ENCODE assay signal across 14 cellular contexts in the genomic region with DNA sequence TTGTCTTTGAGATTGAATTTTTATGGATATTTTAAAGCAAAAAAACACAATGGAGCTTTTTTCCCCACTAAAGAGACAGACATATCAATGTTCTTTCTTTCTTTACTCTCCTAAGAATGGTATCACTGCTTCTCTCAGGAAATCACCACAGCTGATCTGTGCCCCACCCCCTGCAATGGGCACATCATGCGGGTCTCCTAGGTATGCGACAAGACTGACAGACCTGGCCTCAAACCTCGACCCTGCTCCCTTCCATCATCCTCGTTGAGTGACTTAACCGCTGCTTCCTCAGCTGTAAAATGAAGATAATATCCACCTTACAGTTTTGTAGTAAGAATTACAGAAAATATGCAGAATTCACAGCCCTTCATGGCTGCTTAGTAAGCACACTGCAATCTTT. TPM values are rescaled to one million over a fixed set of nuclear protein-coding genes. Genes with fewer than 3 reads are reported as not detected.
DNase-seq lines count a peak whose midpoint lies in the region; ATAC-seq, FAIRE-seq and TF ChIP-seq lines count a peak whose summit lies in the region.
"Had no signal": no experiment of that assay in that cellular context is flagged by ENCODE, and none has a peak within 500 bp of the region (broad histone marks: within the 10 kb centered on the region; RNA-seq: fewer than 3 reads in every experiment).

No MANE protein-coding gene starts in this region.

- RAD21 ChIA-PET in GM12878 (lab: Charles Lee; ENCODE audit: unreplicated experiment) = interaction anchor here (0.7 kb wide), 1 partner anchor 38 kb away, joined by 3 read pairs; no protein-coding TSS in a partner anchor

- no peak for TF ChIP-seq EP300 in GM12878 (IDR thresholded peaks at IDR 0.05; ENCODE audit: borderline replicate concordance in 1 of 2, control insufficient read depth in 1 of 2, low read depth in 2 of 2, low read length in 2 of 2)

- TF ChIP-seq RAD21 in GM12878 (IDR thresholded peaks at IDR 0.05; ENCODE audit: insufficient read depth, low read depth, low read length) = no peak

- DNase-seq in activated CD4-positive, alpha-beta T cell treated with anti-CD3 and anti-CD28 coated beads for 36 hours = no peak
- DNase-seq in activated CD4-positive, alpha-beta T cell treated with anti-CD3 and anti-CD28 coated beads, Interleukin-2, amount 50 U/mL, for 48 hours = no peak
- DNase-seq in GM12878 (ENCODE audit: low read depth, low spot score) (no peak), kidney glomerular epithelial cell (lab: John Stamatoyannopoulos, UW) (no peak), glomerular visceral epithelial cell (ENCODE audit: extremely low spot score) (no peak), head of caudate nucleus (no peak)
- DNase-seq: Calu3, HFFc6, NCI-H2029 treated with DMSO at 0.1 percent for 48 hours had no signal

- ATAC-seq in activated CD4-positive, alpha-beta T cell treated with anti-CD3 and anti-CD28 coated beads for 36 hours = no peak
- peak; percentile 3 for ATAC-seq in GM19397 (IDR thresholded peaks at IDR 0.05; ENCODE audit: unreplicated experiment)
- ATAC-seq in HG03196 (IDR thresholded peaks at IDR 0.05; ENCODE audit: unreplicated experiment) = peak; percentile 7
- peak; percentile 13 for ATAC-seq in GM12878
- ATAC-seq: activated CD4-positive, CD25-positive, alpha-beta regulatory T cell treated with anti-CD3 and anti-CD28 coated beads, Interleukin-2, amount 50 U/mL, for 24 hours had no signal

- intact Hi-C loops in activated CD4-positive, alpha-beta T cell treated with anti-CD3 and anti-CD28 coated beads for 36 hours (cut with DNase I, micrococcal nuclease) = no loop called here
- intact Hi-C loops in GM12878 (cut with micrococcal nuclease; ENCODE audit: unreplicated experiment) (loop anchor here (5.0 kb wide), 1 partner anchor 78 kb away; no protein-coding TSS in a partner anchor), head of caudate nucleus (cut with DNase I) (no loop called here)

- peaks cover 91% of the 10 kb centered on the region for H3K4me1 Mint-ChIP-seq in activated CD4-positive, alpha-beta T cell treated with anti-CD3 and anti-CD28 coated beads for 36 hours

- H3K36me3 Mint-ChIP-seq in activated CD4-positive, alpha-beta T cell treated with anti-CD3 and anti-CD28 coated beads for 36 hours (ENCODE audit: low read depth) = peaks cover 66% of the 10 kb centered on the region

- no peaks in the 10 kb centered on the region for H3K27me3 Mint-ChIP-seq in activated CD4-positive, alpha-beta T cell treated with anti-CD3 and anti-CD28 coated beads for 36 hours

- no TSS peak for BruUV-seq in GM12878 (replicated peaks; lab: Mats Ljungman, UMichigan)

- no peak overlapping the region for H3K9ac ChIP-seq in GM12878 (ENCODE audit: control insufficient read depth, insufficient read depth, low read length)

- CTCF ChIA-PET in activated CD4-positive, alpha-beta T cell treated with anti-CD3 and anti-CD28 coated beads for 36 hours (lab: Charles Lee) = interaction anchor here (0.9 to 3.8 kb wide), 6 partner anchors 8 to 79 kb away, joined by 3 to 17 read pairs (median 6); no protein-coding TSS in a partner anchor
- CTCF ChIA-PET in GM12878 (lab: Yijun Ruan, JAX) = interaction anchor here (0.6 to 1.5 kb wide), 2 partner anchors 10 to 71 kb away, joined by 3 to 6 read pairs; no protein-coding TSS in a partner anchor

- peak overlapping the region; percentile 41; the same call in 1 of the 2 replicates for H3K4me2 ChIP-seq in GM12878 (ENCODE audit: control insufficient read depth, insufficient read depth)

- H3K27me3 ChIP-seq in GM12878 (replicated peaks in 1 of 2; ENCODE audit: control insufficient read depth in 2 of 2, insufficient read depth in 2 of 2, low read length in 1 of 2) = no peaks in the 10 kb centered on the region

- SMC1A ChIA-PET in GM12878 (lab: Charles Lee; ENCODE audit: uncharacterized antibody, unreplicated experiment) = interaction anchor here (0.8 to 1.2 kb wide), 3 partner anchors 8 to 57 kb away, joined by 3 to 4 read pairs (median 4); no protein-coding TSS in a partner anchor

- H3K9me3 ChIP-seq in GM12878 (replicated peaks; ENCODE audit: control insufficient read depth, insufficient read depth, low read length) = no peaks in the 10 kb centered on the region

- no peaks in the 10 kb centered on the region for H3K9me3 Mint-ChIP-seq in activated CD4-positive, alpha-beta T cell treated with anti-CD3 and anti-CD28 coated beads for 36 hours (ENCODE audit: low read depth)
- H3K9me3 Mint-ChIP-seq: HFFc6, type B pancreatic cell had no signal

- 0 out of 2 replicates have a peak overlapping the region, but pooled peaks have one; percentile 10 for H3K4me3 ChIP-seq in GM12878

- no peak for TF ChIP-seq POLR2A in GM12878 (IDR thresholded peaks at IDR 0.05; ENCODE audit: low read depth, low read length)

- TF ChIP-seq CTCF in GM12878 (IDR thresholded peaks at IDR 0.05 in 2 of 3, conservative IDR thresholded peaks at IDR 0.05 in 1 of 3; ENCODE audit: control insufficient read depth in 2 of 3, extremely low read depth in 1 of 3, insufficient read depth in 1 of 3, low read depth in 3 of 3, low read length in 3 of 3) = no peak

- POLR2A ChIA-PET in activated CD4-positive, alpha-beta T cell treated with anti-CD3 and anti-CD28 coated beads for 36 hours (lab: Charles Lee) = interaction anchor here (0.5 to 1.3 kb wide), 2 partner anchors 17 to 30 kb away, joined by 3 to 4 read pairs; no protein-coding TSS in a partner anchor
- POLR2A ChIA-PET in GM12878 (lab: Charles Lee) = no interaction called here

- H3K79me2 ChIP-seq in GM12878 (ENCODE audit: control insufficient read depth, insufficient read depth, low read length) = no peaks in the 10 kb centered on the region

- no peaks in the 10 kb centered on the region for H3K36me3 ChIP-seq in GM12878 (ENCODE audit: control insufficient read depth in 2 of 2, insufficient read depth in 2 of 2, low read length in 1 of 2)

- H3K4me1 ChIP-seq in GM12878 (ENCODE audit: control insufficient read depth, insufficient read depth, low read length) = peaks cover 9% of the 10 kb centered on the region; the same call in 1 of the 2 replicates

- WGBS in GM12878 (ENCODE audit: insufficient coverage, insufficient replicate concordance, low lambda C conversion rate, missing lambda C conversion rate) = 58% methylated on average over 5 of the region's 5 CpGs

- in situ Hi-C loops in GM12878 (cut with MboI) = no loop called here

- H3K4me3 Mint-ChIP-seq in activated CD4-positive, alpha-beta T cell treated with anti-CD3 and anti-CD28 coated beads for 36 hours = peak overlapping the region; percentile 18
- H3K4me3 Mint-ChIP-seq: HFFc6, type B pancreatic cell had no signal

- no peak for FAIRE-seq in GM12878 (lab: Jason Lieb, UNC)

- H4K20me1 ChIP-seq in GM12878 (ENCODE audit: control insufficient read depth, insufficient read depth) = no peaks in the 10 kb centered on the region

- no peak overlapping the region for H2AFZ ChIP-seq in GM12878 (ENCODE audit: control insufficient read depth, low read depth, low read length)

- H3K27ac Mint-ChIP-seq in activated CD4-positive, alpha-beta T cell treated with anti-CD3 and anti-CD28 coated beads for 36 hours = peak overlapping the region; percentile 91
- H3K27ac Mint-ChIP-seq: HFFc6, type B pancreatic cell had no signal

- H3K27ac ChIP-seq in GM12878 (ENCODE audit: control insufficient read depth, insufficient read depth) = no peak overlapping the region

TF ChIP-seq in GM12878, 131 proteins besides CTCF, POLR2A, EP300 and RAD21 (continues in another document):
- TF ChIP-seq, protein P1, sequence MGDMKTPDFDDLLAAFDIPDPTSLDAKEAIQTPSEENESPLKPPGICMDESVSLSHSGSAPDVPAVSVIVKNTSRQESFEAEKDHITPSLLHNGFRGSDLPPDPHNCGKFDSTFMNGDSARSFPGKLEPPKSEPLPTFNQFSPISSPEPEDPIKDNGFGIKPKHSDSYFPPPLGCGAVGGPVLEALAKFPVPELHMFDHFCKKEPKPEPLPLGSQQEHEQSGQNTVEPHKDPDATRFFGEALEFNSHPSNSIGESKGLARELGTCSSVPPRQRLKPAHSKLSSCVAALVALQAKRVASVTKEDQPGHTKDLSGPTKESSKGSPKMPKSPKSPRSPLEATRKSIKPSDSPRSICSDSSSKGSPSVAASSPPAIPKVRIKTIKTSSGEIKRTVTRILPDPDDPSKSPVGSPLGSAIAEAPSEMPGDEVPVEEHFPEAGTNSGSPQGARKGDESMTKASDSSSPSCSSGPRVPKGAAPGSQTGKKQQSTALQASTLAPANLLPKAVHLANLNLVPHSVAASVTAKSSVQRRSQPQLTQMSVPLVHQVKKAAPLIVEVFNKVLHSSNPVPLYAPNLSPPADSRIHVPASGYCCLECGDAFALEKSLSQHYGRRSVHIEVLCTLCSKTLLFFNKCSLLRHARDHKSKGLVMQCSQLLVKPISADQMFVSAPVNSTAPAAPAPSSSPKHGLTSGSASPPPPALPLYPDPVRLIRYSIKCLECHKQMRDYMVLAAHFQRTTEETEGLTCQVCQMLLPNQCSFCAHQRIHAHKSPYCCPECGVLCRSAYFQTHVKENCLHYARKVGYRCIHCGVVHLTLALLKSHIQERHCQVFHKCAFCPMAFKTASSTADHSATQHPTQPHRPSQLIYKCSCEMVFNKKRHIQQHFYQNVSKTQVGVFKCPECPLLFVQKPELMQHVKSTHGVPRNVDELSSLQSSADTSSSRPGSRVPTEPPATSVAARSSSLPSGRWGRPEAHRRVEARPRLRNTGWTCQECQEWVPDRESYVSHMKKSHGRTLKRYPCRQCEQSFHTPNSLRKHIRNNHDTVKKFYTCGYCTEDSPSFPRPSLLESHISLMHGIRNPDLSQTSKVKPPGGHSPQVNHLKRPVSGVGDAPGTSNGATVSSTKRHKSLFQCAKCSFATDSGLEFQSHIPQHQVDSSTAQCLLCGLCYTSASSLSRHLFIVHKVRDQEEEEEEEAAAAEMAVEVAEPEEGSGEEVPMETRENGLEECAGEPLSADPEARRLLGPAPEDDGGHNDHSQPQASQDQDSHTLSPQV (IDR thresholded peaks at IDR 0.05) = no peak

RNA-seq across cellular contexts. Expression of a gene that starts 58.3 kb away (rescaled TPM):
- 100 to 1,000 TPM; 175 to 302 TPM for total RNA-seq in activated CD4-positive, alpha-beta T cell treated with anti-CD3 and anti-CD28 coated beads for 36 hours
- total RNA-seq in GM12878 (2013; cell fraction: nucleolus; rRNA removed) = 14.4 and 16.8 TPM in 2 replicates
- total RNA-seq in GM12878 (2014; rRNA removed) (22.7 and 23.9 TPM in 2 replicates), GM12878 (2014; rRNA removed; fragmentation: Illumina TruSeq; extraction: Trizol) (24.3 and 24.5 TPM in 2 replicates), GM12878 (2021) (18.0 and 18.4 TPM in 2 replicates)
- polyA plus RNA-seq in GM12878 (2011; ENCODE audit: low read depth) = 8.4 TPM
- polyA plus RNA-seq in GM12878 (2011; rRNA removed) (10.4 and 12.7 TPM in 2 replicates), GM12878 (2014; fragmentation: Illumina TruSeq; extraction: Trizol) (38.1 and 53.6 TPM in 2 replicates), GM12878 (2014; fragmentation: Nextera tagmentation; extraction: Ambion mirVana) (10 to 100 TPM; 10.2 to 10.5 TPM), GM12878 (2014; rRNA removed) (14.9 and 20.5 TPM in 2 replicates), GM12878 (2016; fragmentation: Nextera tagmentation; extraction: Ambion mirVana) (10 to 100 TPM; 16.7 to 23.5 TPM)
- polyA plus RNA-seq in GM12878 (2011; cell fraction: cytosol; rRNA removed) = 9.4 and 10.7 TPM in 2 replicates
- 7.4 and 9.6 TPM in 2 replicates for polyA plus RNA-seq in GM12878 (2011; cell fraction: nucleus; rRNA removed)
- polyA plus RNA-seq in GM12878 (2012) = 10.2 and 12.1 TPM in 2 replicates
- polyA minus RNA-seq in GM12878 (2011; rRNA and poly(A)+ RNA removed) = 15.9 and 18.7 TPM in 2 replicates
- 2.7 and 3.7 TPM in 2 replicates for polyA minus RNA-seq in GM12878 (2011; cell fraction: cytosol; rRNA and poly(A)+ RNA removed)
- 6.0 and 11.5 TPM in 2 replicates for polyA minus RNA-seq in GM12878 (2011; cell fraction: nucleus; rRNA and poly(A)+ RNA removed)
- total RNA-seq: Calu3, pulmonary artery endothelial cell had no signal

Comparison
In these comparisons a context has a peak if more than half of its experiments do, and no peak if none do; other contexts are left out.
1. RNA of a gene that starts 58.3 kb away (total RNA-seq): 175 to 302 TPM in activated CD4-positive, alpha-beta T cell treated with anti-CD3 and anti-CD28 coated beads for 36 hours; 14.4 to 24.5 TPM in GM12878; every median in the first group is over 4 times any median in the second.